In the genomic region with DNA sequence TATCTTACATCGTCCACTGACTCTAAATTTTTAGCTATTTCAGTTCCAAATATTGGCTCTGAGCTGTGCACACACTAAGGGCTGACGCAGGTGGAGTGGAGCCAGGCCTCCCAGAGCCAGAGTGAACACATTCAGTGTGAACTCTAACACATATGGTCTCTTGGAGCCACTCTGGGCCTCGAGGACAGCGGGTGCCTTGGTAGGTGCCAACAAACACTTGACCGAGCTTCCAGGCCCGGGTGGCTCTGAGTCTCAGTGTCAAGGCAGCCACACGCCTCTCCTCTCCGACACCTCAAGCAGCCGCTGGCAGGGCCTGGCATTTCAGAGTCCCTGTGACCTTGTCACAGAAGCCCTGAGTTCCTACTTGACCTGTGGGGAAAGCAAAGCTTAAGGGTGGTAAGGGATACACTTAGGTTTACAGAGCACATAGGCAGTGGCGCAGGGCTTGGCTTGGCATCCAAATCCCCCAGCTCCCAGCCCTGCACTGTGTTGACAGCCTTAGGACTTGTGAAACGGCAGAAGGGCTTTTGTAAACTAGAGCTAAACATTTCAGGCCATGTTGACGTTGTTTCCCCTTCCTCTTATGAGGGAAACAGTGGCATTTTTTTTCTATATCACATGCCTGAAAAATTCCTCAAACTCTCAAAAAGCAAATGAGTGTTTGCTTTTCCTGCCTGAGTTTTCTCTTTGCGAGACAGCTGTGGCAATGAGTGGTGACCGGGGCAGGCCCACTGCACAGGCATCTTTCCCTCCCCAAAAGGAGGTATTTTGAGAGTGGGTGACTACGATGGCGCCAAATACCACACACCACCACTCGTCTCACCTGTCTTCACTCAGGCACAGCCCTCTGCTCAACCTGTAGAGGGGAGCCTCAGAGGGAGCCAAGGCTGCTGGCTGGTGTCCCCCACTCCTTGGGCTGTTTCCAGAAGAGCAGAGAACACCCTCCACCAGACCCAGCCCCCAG, we compare ENCODE assay signal across 14 cellular contexts.
DNase-seq lines count a peak whose midpoint lies in the region; TF ChIP-seq lines count a peak whose summit lies in the region.
"Had no signal": no experiment of that assay in that cellular context is flagged by ENCODE, and none has a peak within 500 bp of the region (broad histone marks: within the 10 kb centered on the region; RNA-seq: fewer than 3 reads in every experiment).

No MANE protein-coding gene starts in this region.

- H3K4me3 ChIP-seq in breast epithelium: no peak overlapping the region
- H3K4me3 ChIP-seq in mammary epithelial cell (replicated peaks in 1 of 3; ENCODE audit: insufficient read depth in 1 of 3, low read depth in 2 of 3, low read length in 3 of 3): no peak overlapping the region
- no peak overlapping the region for H3K4me3 ChIP-seq in cardiac muscle cell
- H3K4me3 ChIP-seq in ovary: no peak overlapping the region
- H3K4me3 ChIP-seq: colonic mucosa had no signal

- no peak overlapping the region for H3K4me2 ChIP-seq in mammary epithelial cell (ENCODE audit: insufficient read depth, low read depth, low read length)

- H3K27me3 ChIP-seq in breast epithelium (no peaks in the 10 kb centered on the region), mammary epithelial cell (ENCODE audit: insufficient read depth, low read length) (no peaks in the 10 kb centered on the region), cardiac muscle cell (no peaks in the 10 kb centered on the region), ovary (no peaks in the 10 kb centered on the region)
- H3K27me3 ChIP-seq: colonic mucosa had no signal

- no peaks in the 10 kb centered on the region for H3K79me2 ChIP-seq in mammary epithelial cell (ENCODE audit: insufficient read depth, low read length)

- no peaks in the 10 kb centered on the region for H3K36me3 ChIP-seq in breast epithelium
- H3K36me3 ChIP-seq in mammary epithelial cell (ENCODE audit: insufficient read depth, low read length): no peaks in the 10 kb centered on the region
- no peaks in the 10 kb centered on the region for H3K36me3 ChIP-seq in cardiac muscle cell
- no peaks in the 10 kb centered on the region for H3K36me3 ChIP-seq in ovary
- H3K36me3 ChIP-seq: colonic mucosa had no signal

- H3K9me3 ChIP-seq in breast epithelium (no peaks in the 10 kb centered on the region), mammary epithelial cell (replicated peaks; ENCODE audit: insufficient read depth, low read length) (no peaks in the 10 kb centered on the region), cardiac muscle cell (ENCODE audit: low read depth) (no peaks in the 10 kb centered on the region), ovary (no peaks in the 10 kb centered on the region)
- H3K9me3 ChIP-seq: colonic mucosa had no signal

- H2AFZ ChIP-seq in mammary epithelial cell (ENCODE audit: low read depth, low read length): no peak overlapping the region

- H4K20me1 ChIP-seq in mammary epithelial cell (ENCODE audit: insufficient read depth, low read length): no peaks in the 10 kb centered on the region

- DNase-seq in breast epithelium (ENCODE audit: low spot score in 2 of 2): no peak
- no peak for DNase-seq in mammary epithelial cell
- peak in 1 of 2 donors; percentile 48 for DNase-seq in cardiac muscle cell (ENCODE audit: low read depth in 1 of 2, low spot score in 1 of 2)
- peak; percentile 30 to 66 (median 45) for DNase-seq in ovary
- DNase-seq in stimulated activated CD4-positive, alpha-beta T cell treated with anti-CD3 and anti-CD28 coated beads, Interleukin-15, amount 100 ng/mL, for 24 hours: no peak
- DNase-seq in NCI-H2171 (lab: John Stamatoyannopoulos, UW): no peak
- no peak for DNase-seq in ACHN
- no peak for DNase-seq in NOMO-1 treated with dmso at 0.1 percent for 144 hours (lab: John Stamatoyannopoulos, UW; ENCODE audit: unreplicated experiment)
- DNase-seq: activated effector memory CD4-positive, alpha-beta T cell treated with Interleukin-2 at 50 U/mL for 16 hours; colonic mucosa; KBM-7; NCI-H2171 treated with DMSO at 0.1 percent for 48 hours; SHP77 treated with DMSO at 0.1 percent for 48 hours; stimulated activated CD4-positive, alpha-beta T cell treated with anti-CD3 and anti-CD28 coated beads, Interleukin-2, amount 100 ng/mL, for 24 hours had no signal

- H3K4me1 ChIP-seq in breast epithelium: no peaks in the 10 kb centered on the region
- H3K4me1 ChIP-seq in mammary epithelial cell (ENCODE audit: insufficient read depth, low read length): peaks cover 12% of the 10 kb centered on the region
- H3K4me1 ChIP-seq in cardiac muscle cell (ENCODE audit: low read depth): peaks cover 9% of the 10 kb centered on the region
- H3K4me1 ChIP-seq in ovary (ENCODE audit: insufficient read depth): peaks cover 6% of the 10 kb centered on the region
- H3K4me1 ChIP-seq: colonic mucosa had no signal

- CTCF ChIA-PET in mammary epithelial cell (lab: Charles Lee; ENCODE audit: low non-redundant PET): no interaction called here

- no peak overlapping the region for H3K9ac ChIP-seq in mammary epithelial cell (ENCODE audit: insufficient read depth, low read length)

- in situ Hi-C loops in mammary epithelial cell (cut with MboI; ENCODE audit: low sequenced_read_pairs in 2 of 2) (no loop called here), ACHN (cut with HindIII; ENCODE audit: low pct_ligation_motif_present, low pct_unique_long_range_greater_than_20kb, low sequenced_read_pairs) (no loop called here)

- TF ChIP-seq POLR2A in breast epithelium (IDR thresholded peaks at IDR 0.05) (no peak), ovary (IDR thresholded peaks at IDR 0.05) (no peak)

- intact Hi-C loops in breast epithelium (cut with DNase I; ENCODE audit: low total_unique reads) (no loop called here), mammary epithelial cell (cut with micrococcal nuclease) (no loop called here), ovary (cut with DNase I) (no loop called here)

- no peak for TF ChIP-seq CTCF in breast epithelium (IDR thresholded peaks at IDR 0.05)
- TF ChIP-seq CTCF in mammary epithelial cell (conservative IDR thresholded peaks at IDR 0.05 in 1 of 2, IDR thresholded peaks at IDR 0.05 in 1 of 2; ENCODE audit: extremely low read depth in 1 of 2, insufficient read depth in 1 of 2, low read depth in 1 of 2, low read length in 2 of 2): no peak
- no peak for TF ChIP-seq CTCF in cardiac muscle cell (IDR thresholded peaks at IDR 0.05; ENCODE audit: low read depth, low read length)
- TF ChIP-seq CTCF in ovary (IDR thresholded peaks at IDR 0.05): no peak

- dilution Hi-C loops in mammary epithelial cell (cut with HindIII; ENCODE audit: low sequenced_read_pairs): no loop called here

- 79% methylated on average over 17 of the region's 17 CpGs for WGBS in mammary epithelial cell (ENCODE audit: low coverage, missing lambda C conversion rate)
- 59 to 75% (median 63%) methylated on average over 17 of the region's 17 CpGs for WGBS in ovary, 3 donors

- no TSS peak for BruUV-seq in mammary epithelial cell (replicated peaks; lab: Mats Ljungman, UMichigan)

- H3K27ac ChIP-seq in breast epithelium (peak overlapping the region; percentile 4 to 60), mammary epithelial cell (ENCODE audit: insufficient read depth, low read depth, low read length) (no peak overlapping the region), cardiac muscle cell (peak overlapping the region; percentile 12), ovary (no peak overlapping the region)
- H3K27ac ChIP-seq: colonic mucosa had no signal

- no peak for TF ChIP-seq EP300 in ovary (IDR thresholded peaks at IDR 0.05)

Comparison
In these comparisons a context has a peak if more than half of its experiments do, and no peak if none do; other contexts are left out.
1. H3K27ac ChIP-seq: peak in breast epithelium (2 of 2) and cardiac muscle cell (single experiment); none in mammary epithelial cell (single experiment) and ovary (0 of 2).
2. DNase-seq: peak in ovary (5 of 5); none in breast epithelium (0 of 2), mammary epithelial cell (single experiment), stimulated activated CD4-positive, alpha-beta T cell treated with anti-CD3 and anti-CD28 coated beads, Interleukin-15, amount 100 ng/mL, for 24 hours (single experiment), NCI-H2171 (single experiment), ACHN (single experiment) and NOMO-1 treated with dmso at 0.1 percent for 144 hours (single experiment).